In the genomic region with DNA sequence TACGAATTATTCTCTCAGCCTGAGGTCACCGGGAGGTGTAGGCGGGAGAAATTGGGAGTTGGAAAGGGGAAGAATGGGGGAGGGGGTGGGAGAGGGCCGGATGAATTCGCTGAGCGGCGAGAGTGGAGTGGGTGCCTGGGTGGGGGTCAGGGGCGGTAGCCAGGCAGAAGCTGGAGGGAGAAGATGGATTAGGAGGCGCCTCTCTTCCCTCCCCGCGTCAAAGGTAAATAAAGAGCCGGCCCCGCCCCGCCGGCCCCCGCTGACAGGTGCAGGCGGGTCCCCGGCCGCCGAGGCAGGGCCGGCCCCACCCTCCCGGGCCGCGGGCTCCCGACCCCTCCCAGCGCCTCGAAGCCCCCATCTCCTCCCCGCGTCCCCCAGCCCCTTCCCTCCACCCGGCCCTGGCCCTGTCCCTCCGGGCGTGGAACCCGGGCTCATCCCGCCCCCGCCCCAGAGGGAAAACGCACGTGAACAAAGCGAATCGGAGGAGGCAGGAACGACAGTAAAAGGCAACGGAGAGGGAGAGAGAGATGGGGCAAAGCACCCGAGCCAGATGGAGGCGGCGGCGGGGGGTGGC, we compare ENCODE assay signal across 8 cellular contexts. TPM values are rescaled to one million over a fixed set of nuclear protein-coding genes. Genes with fewer than 3 reads are reported as not detected.
A peak's percentile ranks its signal among the peaks of the same experiment; 100 is the strongest.
DNase-seq lines count a peak whose midpoint lies in the region; ATAC-seq and FAIRE-seq lines count a peak whose summit lies in the region.

No MANE protein-coding gene starts in this region.

- no peaks in the 10 kb centered on the region for H3K9me3 Mint-ChIP-seq in T-helper 1 cell treated with Interleukin-12 subunit alpha and Interleukin-12 subunit beta and Interleukin-4 antibody, amounts not matched to agents 30 μg/mL and 1 μg/mL, for 36 hours
- H3K9me3 Mint-ChIP-seq in activated CD4-positive, alpha-beta memory T cell treated with anti-CD3 and anti-CD28 coated beads for 36 hours = no peaks in the 10 kb centered on the region

- H3K9me3 ChIP-seq in iPS-18c (ENCODE audit: control insufficient read depth, insufficient read depth, low read length) (no peaks in the 10 kb centered on the region), stomach smooth muscle (ENCODE audit: control insufficient read depth in 2 of 2, low read length in 2 of 2) (no peaks in the 10 kb centered on the region)

- H3K4me1 Mint-ChIP-seq in T-helper 1 cell treated with Interleukin-12 subunit alpha and Interleukin-12 subunit beta and Interleukin-4 antibody, amounts not matched to agents 30 μg/mL and 1 μg/mL, for 36 hours (ENCODE audit: low read depth) = peaks cover 8% of the 10 kb centered on the region
- H3K4me1 Mint-ChIP-seq in activated CD4-positive, alpha-beta memory T cell treated with anti-CD3 and anti-CD28 coated beads for 36 hours (ENCODE audit: low read depth) = peaks cover 4% of the 10 kb centered on the region

- H3K4me3 ChIP-seq in iPS-18c (ENCODE audit: insufficient read depth, low read depth, low read length) (peak overlapping the region; percentile 78), stomach smooth muscle (ENCODE audit: low read length in 2 of 2) (peak overlapping the region; percentile 38 to 75)

- no peak overlapping the region for H3K9ac ChIP-seq in stomach smooth muscle (ENCODE audit: low read length in 2 of 2)

- H3K27me3 Mint-ChIP-seq in T-helper 1 cell treated with Interleukin-12 subunit alpha and Interleukin-12 subunit beta and Interleukin-4 antibody, amounts not matched to agents 30 μg/mL and 1 μg/mL, for 36 hours (ENCODE audit: low read depth) = peaks cover 73% of the 10 kb centered on the region
- peaks cover 17% of the 10 kb centered on the region for H3K27me3 Mint-ChIP-seq in activated CD4-positive, alpha-beta memory T cell treated with anti-CD3 and anti-CD28 coated beads for 36 hours

- intact Hi-C loops in activated CD4-positive, alpha-beta memory T cell treated with anti-CD3 and anti-CD28 coated beads for 36 hours (cut with micrococcal nuclease) = loop anchor here (1.0 to 2.0 kb wide), 2 partner anchors 11 to 19 kb away; a partner anchor contains a TSS

- ATAC-seq in GM19324 (IDR thresholded peaks at IDR 0.05; ENCODE audit: low FRiP score, unreplicated experiment) = no peak

- POLR2A ChIA-PET in activated CD4-positive, alpha-beta memory T cell treated with anti-CD3 and anti-CD28 coated beads for 36 hours (lab: Charles Lee) = interaction anchor here (1.3 kb wide), 1 partner anchor 19 kb away, joined by 4 read pairs; no protein-coding TSS in a partner anchor

- peaks cover 21 to 35% of the 10 kb centered on the region in 2 donors for H3K27me3 ChIP-seq in stomach smooth muscle (ENCODE audit: control insufficient read depth in 1 of 2, insufficient read depth in 2 of 2, low read length in 2 of 2)

- no peaks in the 10 kb centered on the region for H3K36me3 ChIP-seq in stomach smooth muscle (ENCODE audit: control insufficient read depth in 2 of 2, insufficient read depth in 2 of 2, low read length in 2 of 2)

- no peaks in the 10 kb centered on the region for H3K36me3 Mint-ChIP-seq in T-helper 1 cell treated with Interleukin-12 subunit alpha and Interleukin-12 subunit beta and Interleukin-4 antibody, amounts not matched to agents 30 μg/mL and 1 μg/mL, for 36 hours (ENCODE audit: low read depth)
- H3K36me3 Mint-ChIP-seq in activated CD4-positive, alpha-beta memory T cell treated with anti-CD3 and anti-CD28 coated beads for 36 hours = no peaks in the 10 kb centered on the region

- CTCF ChIA-PET in activated CD4-positive, alpha-beta memory T cell treated with anti-CD3 and anti-CD28 coated beads for 36 hours (lab: Charles Lee) = interaction anchor here (0.9 kb wide), 1 partner anchor 54 kb away, joined by 3 read pairs; no protein-coding TSS in a partner anchor

- peaks cover 8% of the 10 kb centered on the region for H3K4me1 ChIP-seq in stomach smooth muscle (ENCODE audit: control insufficient read depth, insufficient read depth, low read length)

- peak overlapping the region; percentile 79 for H3K4me3 Mint-ChIP-seq in T-helper 1 cell treated with Interleukin-12 subunit alpha and Interleukin-12 subunit beta and Interleukin-4 antibody, amounts not matched to agents 30 μg/mL and 1 μg/mL, for 36 hours
- H3K4me3 Mint-ChIP-seq in activated CD4-positive, alpha-beta memory T cell treated with anti-CD3 and anti-CD28 coated beads for 36 hours = peak overlapping the region; percentile 79

- no peak overlapping the region for H3K27ac Mint-ChIP-seq in T-helper 1 cell treated with Interleukin-12 subunit alpha and Interleukin-12 subunit beta and Interleukin-4 antibody, amounts not matched to agents 30 μg/mL and 1 μg/mL, for 36 hours
- no peak overlapping the region for H3K27ac Mint-ChIP-seq in activated CD4-positive, alpha-beta memory T cell treated with anti-CD3 and anti-CD28 coated beads for 36 hours

- no peak overlapping the region for H3K27ac ChIP-seq in stomach smooth muscle (ENCODE audit: low read length)

- no peak for FAIRE-seq in GM19239 (lab: Jason Lieb, UNC)

- no peak for DNase-seq in T-helper 1 cell
- DNase-seq in activated CD4-positive, alpha-beta memory T cell treated with anti-CD3 and anti-CD28 coated beads for 36 hours = no peak
- no peak for DNase-seq in NCI-H2029 treated with DMSO at 0.1 percent for 48 hours (lab: John Stamatoyannopoulos, UW)
- no peak for DNase-seq in GM19239 (ENCODE audit: insufficient read length, low spot score)

RNA-seq across cellular contexts. Expression of a gene that starts 0.9 kb away (rescaled TPM):
- 1 to 10 TPM; 1.9 to 2.3 TPM for total RNA-seq in activated CD4-positive, alpha-beta memory T cell treated with anti-CD3 and anti-CD28 coated beads for 36 hours

RNA-seq across cellular contexts. Expression of a gene that starts 19.5 kb away (rescaled TPM):
- 100 to 1,000 TPM; 137 to 140 TPM for total RNA-seq in activated CD4-positive, alpha-beta memory T cell treated with anti-CD3 and anti-CD28 coated beads for 36 hours

RNA-seq across cellular contexts. Expression of a gene that starts 45.7 kb away (rescaled TPM):
- under 1 TPM in 1 of 2 experiments, not detected in 1; 0.17 TPM for total RNA-seq in activated CD4-positive, alpha-beta memory T cell treated with anti-CD3 and anti-CD28 coated beads for 36 hours

RNA-seq across cellular contexts. Expression of a gene that starts 47.0 kb away (rescaled TPM):
- total RNA-seq in activated CD4-positive, alpha-beta memory T cell treated with anti-CD3 and anti-CD28 coated beads for 36 hours = 1 to 10 TPM; 2.9 to 4.3 TPM
